In the genomic region with DNA sequence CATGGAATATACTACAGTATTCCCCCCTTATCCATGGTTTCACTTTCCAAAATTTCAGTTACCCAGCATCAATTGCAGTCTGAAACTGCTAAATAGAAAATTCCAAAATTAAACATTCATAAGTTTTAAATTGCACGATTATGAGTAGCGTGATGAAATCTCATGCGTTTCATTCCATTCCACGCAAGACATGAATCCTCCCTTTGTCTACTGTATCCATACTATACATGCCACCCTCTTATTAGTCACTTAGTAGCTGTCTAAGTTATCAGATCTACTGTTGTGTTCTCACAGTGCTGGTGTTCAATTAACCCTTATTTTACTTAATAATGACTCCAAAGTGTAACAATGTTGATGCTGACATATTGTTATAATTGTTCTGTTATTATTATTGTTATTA, we compare ENCODE assay signal across 8 cellular contexts.
"Had no signal": no experiment of that assay in that cellular context is flagged by ENCODE, and none has a peak within 500 bp of the region (broad histone marks: within the 10 kb centered on the region; RNA-seq: fewer than 3 reads in every experiment).

No MANE protein-coding gene starts in this region.

- H3K4me3 ChIP-seq: GM23248, HAP-1 had no signal

- H3K27me3 Mint-ChIP-seq: IgD-negative memory B cell had no signal

- H3K4me1 Mint-ChIP-seq: IgD-negative memory B cell had no signal

- H3K4me3 Mint-ChIP-seq: HFFc6, IgD-negative memory B cell had no signal

- H3K27ac Mint-ChIP-seq: HFFc6, IgD-negative memory B cell had no signal

- H3K36me3 ChIP-seq: HAP-1 had no signal

- H3K27ac ChIP-seq: GM23248, HL-60 had no signal

- H3K36me3 Mint-ChIP-seq: IgD-negative memory B cell had no signal

- DNase-seq: GM23248, GOT3, H7, HFFc6, KBM-7 had no signal

- H2AFZ ChIP-seq: GM23248 had no signal

- H3K9ac ChIP-seq: GM23248 had no signal

- H3K9me3 ChIP-seq: HAP-1 had no signal
